In genomic region chr3:195723001-195723345, GRCh38 we compare ENCODE assay signal across 3 cellular contexts. TPM values are rescaled to one million over a fixed set of nuclear protein-coding genes. Genes with fewer than 3 reads are reported as not detected.
"Had no signal": no experiment of that assay in that cellular context is flagged by ENCODE, and none has a peak within 500 bp of the region (broad histone marks: within the 10 kb centered on the region; RNA-seq: fewer than 3 reads in every experiment).

No MANE protein-coding gene starts in this region.

RNA-seq across cellular contexts. Expression of gene MUC20, which starts 2.2 kb away (rescaled TPM):
- total RNA-seq: GM23338, HT1080, IMR-90 had no signal
